In the genomic region with DNA sequence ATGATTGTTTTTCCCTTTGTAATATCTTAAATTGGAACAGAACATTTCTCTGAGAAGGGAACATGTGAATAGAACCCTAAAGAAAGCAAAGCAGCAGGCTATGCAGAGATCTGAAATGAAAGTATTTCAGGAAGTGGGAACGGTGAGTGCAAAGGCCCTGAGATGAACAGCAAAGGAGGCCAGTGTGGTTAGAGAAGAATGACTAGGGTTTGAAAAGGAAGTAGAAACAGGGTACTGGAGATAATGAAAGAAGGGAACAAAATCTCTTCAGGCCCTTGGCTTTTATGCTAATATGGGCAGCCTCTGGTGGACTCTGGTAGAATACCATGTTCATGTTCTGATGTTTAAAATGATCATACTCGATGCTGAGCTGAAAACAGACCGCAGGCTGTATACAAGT, we compare ENCODE assay signal across 10 cellular contexts. TPM values are rescaled to one million over a fixed set of nuclear protein-coding genes. Genes with fewer than 3 reads are reported as not detected.
DNase-seq lines count a peak whose midpoint lies in the region; ATAC-seq and TF ChIP-seq lines count a peak whose summit lies in the region.
"Had no signal": no experiment of that assay in that cellular context is flagged by ENCODE, and none has a peak within 500 bp of the region (broad histone marks: within the 10 kb centered on the region; RNA-seq: fewer than 3 reads in every experiment).

No MANE protein-coding gene starts in this region.

- no peaks in the 10 kb centered on the region; the same call in 1 of the 2 replicates for H3K36me3 ChIP-seq in GM23248 (ENCODE audit: low read depth)
- H3K36me3 ChIP-seq in mucosa of descending colon (ENCODE audit: low read depth) = no peaks in the 10 kb centered on the region
- no peaks in the 10 kb centered on the region for H3K36me3 ChIP-seq in SK-N-SH (replicated peaks in 1 of 2; ENCODE audit: control insufficient read depth in 1 of 2, insufficient read depth in 2 of 2, low read length in 1 of 2)
- no peaks in the 10 kb centered on the region for H3K36me3 ChIP-seq in transverse colon

- DNase-seq in NOMO-1 (lab: John Stamatoyannopoulos, UW; ENCODE audit: unreplicated experiment in 2 of 2) (peak; percentile 14 to 46), NOMO-1 treated with dmso at 0.1 percent for 144 hours (lab: John Stamatoyannopoulos, UW; ENCODE audit: unreplicated experiment) (no peak), GM23248 (no peak), KBM-7 (peak; percentile 57), mucosa of descending colon (no peak), SK-N-SH (no peak), HEK293T (ENCODE audit: extremely low spot score) (no peak), transverse colon (no peak)

- TF ChIP-seq CTCF in mucosa of descending colon (IDR thresholded peaks at IDR 0.05) (no peak), SK-N-SH (IDR thresholded peaks at IDR 0.05) (no peak), transverse colon (IDR thresholded peaks at IDR 0.05) (no peak)

- no peak for TF ChIP-seq POLR2A in transverse colon (IDR thresholded peaks at IDR 0.05)

- H3F3A ChIP-seq in GM23248 (ENCODE audit: insufficient read depth) (peaks cover 45% of the 10 kb centered on the region), SK-N-SH (replicated peaks; ENCODE audit: insufficient read depth) (peaks cover 9% of the 10 kb centered on the region)

- H3K27me3 ChIP-seq in GM23248 (replicated peaks; ENCODE audit: insufficient read depth) (no peaks in the 10 kb centered on the region), SK-N-SH (ENCODE audit: insufficient read depth) (no peaks in the 10 kb centered on the region), transverse colon (no peaks in the 10 kb centered on the region)

- H3K27ac ChIP-seq in GM23248 (no peak overlapping the region), SK-N-SH (ENCODE audit: low read depth in 2 of 2, low read length in 1 of 2) (no peak overlapping the region), transverse colon (no peak overlapping the region)
- H3K27ac ChIP-seq: 22Rv1, SK-N-MC had no signal

- H3K9ac ChIP-seq in GM23248 = no peak overlapping the region
- no peak overlapping the region for H3K9ac ChIP-seq in SK-N-SH

- no peak overlapping the region for H3K4me3 ChIP-seq in GM23248
- H3K4me3 ChIP-seq in mucosa of descending colon = no peak overlapping the region
- no peak overlapping the region for H3K4me3 ChIP-seq in SK-N-SH (ENCODE audit: low read depth in 2 of 2, low read length in 1 of 2)
- H3K4me3 ChIP-seq in transverse colon = no peak overlapping the region
- H3K4me3 ChIP-seq: SK-N-MC had no signal

- CTCF ChIA-PET in SK-N-SH (lab: Yijun Ruan, JAX) (interaction anchor here (1.4 kb wide), 1 partner anchor 25 kb away, joined by 3 read pairs; no protein-coding TSS in a partner anchor), HEK293T (lab: Yijun Ruan, JAX) (no interaction called here)

- TF ChIP-seq RAD21 in SK-N-SH (IDR thresholded peaks at IDR 0.05; ENCODE audit: low read length) = no peak

- H3K4me2 ChIP-seq in GM23248 (ENCODE audit: unreplicated experiment) (peak overlapping the region; percentile 8), SK-N-SH (no peak overlapping the region)

- WGBS in GM23248 (ENCODE audit: low coverage in 1 of 2, low lambda C conversion rate in 2 of 2, missing lambda C conversion rate in 2 of 2), 2 experiments = 85 to 89% methylated on average over 3 of the region's 3 CpGs
- WGBS in SK-N-SH (ENCODE audit: low lambda C conversion rate) = 97% methylated on average over 3 of the region's 3 CpGs
- 73% methylated on average over 1 to 3 of the region's 3 CpGs for WGBS in transverse colon (ENCODE audit: low coverage in 1 of 2), 2 donors

- intact Hi-C loops in mucosa of descending colon (cut with DNase I, micrococcal nuclease) (no loop called here), transverse colon (cut with DNase I; ENCODE audit: low total_unique reads) (no loop called here)

- H3K79me2 ChIP-seq in GM23248 (ENCODE audit: insufficient read depth) (peaks cover 99% of the 10 kb centered on the region), SK-N-SH (ENCODE audit: insufficient read depth) (peaks cover 100% of the 10 kb centered on the region)

- in situ Hi-C loops in GM23248 (cut with MboI) (no loop called here), KBM-7 (cut with MboI; ENCODE audit: low pct_unique_long_range_greater_than_20kb, low sequenced_read_pairs) (no loop called here), transverse colon (cut with MboI; ENCODE audit: low pct_ligation_motif_present in 1 of 4, low pct_unique_long_range_greater_than_20kb in 1 of 4, low sequenced_read_pairs in 3 of 4) (no loop called here)

- H3K4me1 ChIP-seq in GM23248 (ENCODE audit: insufficient read depth) (peaks cover 51% of the 10 kb centered on the region), mucosa of descending colon (ENCODE audit: low read depth) (peaks cover 5% of the 10 kb centered on the region), SK-N-SH (ENCODE audit: control insufficient read depth in 1 of 2, insufficient read depth in 2 of 2, low read depth in 1 of 2, low read length in 1 of 2) (peaks cover 10 to 14% of the 10 kb centered on the region in 2 experiments; a peak in 3 of 4 replicates), transverse colon (peaks cover under 1 to 13% (median 4%) of the 10 kb centered on the region in 4 donors)

- peaks cover 23% of the 10 kb centered on the region for H4K20me1 ChIP-seq in GM23248 (ENCODE audit: insufficient read depth)
- peaks cover 86% of the 10 kb centered on the region for H4K20me1 ChIP-seq in SK-N-SH (ENCODE audit: insufficient read depth)

- no peak for TF ChIP-seq EP300 in SK-N-SH (IDR thresholded peaks at IDR 0.05; ENCODE audit: borderline replicate concordance in 1 of 2, low read depth in 1 of 2, low read length in 1 of 2)
- no peak for TF ChIP-seq EP300 in transverse colon (IDR thresholded peaks at IDR 0.05; ENCODE audit: low read depth)

- H3K9me2 ChIP-seq in GM23248 (ENCODE audit: insufficient read depth) = no peaks in the 10 kb centered on the region
- no peaks in the 10 kb centered on the region for H3K9me2 ChIP-seq in SK-N-SH

- H2AFZ ChIP-seq in GM23248 = no peak overlapping the region
- H2AFZ ChIP-seq in SK-N-SH (ENCODE audit: low read depth) = no peak overlapping the region

- H3K9me3 ChIP-seq in GM23248 (ENCODE audit: low read depth) (no peaks in the 10 kb centered on the region), mucosa of descending colon (no peaks in the 10 kb centered on the region), SK-N-SH (no peaks in the 10 kb centered on the region), transverse colon (no peaks in the 10 kb centered on the region)

- ATAC-seq in mucosa of descending colon = peak; percentile 19

- POLR2A ChIA-PET in SK-N-SH (lab: Yijun Ruan, JAX) (no interaction called here), HEK293T (lab: Yijun Ruan, JAX) (interaction anchor here (1.4 kb wide), 1 partner anchor 23 kb away, joined by 5 read pairs; a partner anchor contains a TSS)

TF ChIP-seq in SK-N-SH, 30 proteins besides CTCF, POLR2A, EP300 and RAD21:
- TF ChIP-seq MXI1 (IDR thresholded peaks at IDR 0.05; ENCODE audit: low read depth, low read length) = no peak
- no peak for TF ChIP-seq POLR2AphosphoS5 (IDR thresholded peaks at IDR 0.05; ENCODE audit: low read depth, low read length)
- no peak for TF ChIP-seq TEAD4 (IDR thresholded peaks at IDR 0.05; ENCODE audit: borderline replicate concordance, insufficient read depth)
TF ChIP-seq in SK-N-SH: peak in this region for 0.

TF ChIP-seq in HEK293T, 16 proteins besides CTCF, POLR2A, EP300 and RAD21:
- TF ChIP-seq TARDBP (IDR thresholded peaks at IDR 0.05) = no peak
- no peak for TF ChIP-seq FOXK2 (IDR thresholded peaks at IDR 0.05)
- no peak for TF ChIP-seq FOXM1 (IDR thresholded peaks at IDR 0.05; ENCODE audit: borderline replicate concordance)
- no peak for TF ChIP-seq BHLHE40 (IDR thresholded peaks at IDR 0.05; ENCODE audit: borderline replicate concordance)
- no peak for TF ChIP-seq LEF1 (IDR thresholded peaks at IDR 0.05; ENCODE audit: borderline replicate concordance)
- TF ChIP-seq, protein P1, sequence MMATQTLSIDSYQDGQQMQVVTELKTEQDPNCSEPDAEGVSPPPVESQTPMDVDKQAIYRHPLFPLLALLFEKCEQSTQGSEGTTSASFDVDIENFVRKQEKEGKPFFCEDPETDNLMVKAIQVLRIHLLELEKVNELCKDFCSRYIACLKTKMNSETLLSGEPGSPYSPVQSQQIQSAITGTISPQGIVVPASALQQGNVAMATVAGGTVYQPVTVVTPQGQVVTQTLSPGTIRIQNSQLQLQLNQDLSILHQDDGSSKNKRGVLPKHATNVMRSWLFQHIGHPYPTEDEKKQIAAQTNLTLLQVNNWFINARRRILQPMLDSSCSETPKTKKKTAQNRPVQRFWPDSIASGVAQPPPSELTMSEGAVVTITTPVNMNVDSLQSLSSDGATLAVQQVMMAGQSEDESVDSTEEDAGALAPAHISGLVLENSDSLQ (IDR thresholded peaks at IDR 0.05) = no peak
- no peak for TF ChIP-seq ZNF384 (IDR thresholded peaks at IDR 0.05)
- TF ChIP-seq SUZ12 (IDR thresholded peaks at IDR 0.05) = no peak
- no peak for TF ChIP-seq ELF4 (IDR thresholded peaks at IDR 0.05)
- TF ChIP-seq NFRKB (IDR thresholded peaks at IDR 0.05) = no peak
- no peak for TF ChIP-seq HDGF (IDR thresholded peaks at IDR 0.05; ENCODE audit: borderline replicate concordance)

RNA-seq across cellular contexts. Expression of a gene that starts 22.2 kb away (rescaled TPM):
- 95.7 and 176 TPM in 2 replicates for total RNA-seq in GM23248 (2014; rRNA removed; shearing (Covaris generic))
- 26.4 and 28.7 TPM in 2 replicates for polyA plus RNA-seq in GM23248 (2016; fragmentation: Nextera tagmentation; extraction: Ambion mirVana)
- 100 to 1,000 TPM in 2 of 3 donors, 10 to 100 TPM in 1; 91.3 to 127 (median 109) TPM for total RNA-seq in mucosa of descending colon
- polyA plus RNA-seq in SK-N-SH (2012; rRNA removed) = 27.8 and 35.5 TPM in 2 replicates
- 27.1 and 28.9 TPM in 2 replicates for polyA plus RNA-seq in SK-N-SH (2012; cell fraction: cytosol; rRNA removed)
- polyA plus RNA-seq in SK-N-SH (2012; cell fraction: nucleus; rRNA removed) = 36.7 and 69.5 TPM in 2 replicates
- 10 to 100 TPM; 62.8 to 94.1 (median 89.3) TPM for total RNA-seq in transverse colon

Comparison
In these comparisons a context has a peak if more than half of its experiments do, and no peak if none do; other contexts are left out.
1. DNase-seq: peak in NOMO-1 (2 of 2) and KBM-7 (single experiment); none in NOMO-1 treated with dmso at 0.1 percent for 144 hours (single experiment), GM23248 (single experiment), mucosa of descending colon (0 of 3), SK-N-SH (single experiment), HEK293T (single experiment) and transverse colon (single experiment).